Comparison of ENCODE assay signal across 22 cellular contexts in the genomic region with DNA sequence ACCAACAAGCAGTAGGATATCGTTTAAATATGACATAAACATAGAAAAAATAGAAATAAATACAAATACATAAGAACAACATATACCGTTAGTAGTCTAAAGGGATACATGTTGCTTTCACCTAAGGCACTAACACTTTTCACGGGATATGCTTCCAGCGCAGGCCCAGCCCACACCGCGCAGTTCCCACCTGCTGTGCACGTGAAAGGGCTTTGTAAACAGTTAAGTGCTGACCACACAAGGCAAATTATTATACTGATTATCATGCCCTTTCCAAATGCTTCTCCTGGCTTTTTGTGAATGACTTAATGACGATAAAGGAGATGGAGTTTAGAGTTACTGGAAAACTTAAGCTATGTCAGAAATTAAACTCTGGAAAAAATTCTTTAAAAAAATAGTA. TPM values are rescaled to one million over a fixed set of nuclear protein-coding genes. Genes with fewer than 3 reads are reported as not detected.
A peak's percentile ranks its signal among the peaks of the same experiment; 100 is the strongest.
DNase-seq lines count a peak whose midpoint lies in the region; ATAC-seq, FAIRE-seq and TF ChIP-seq lines count a peak whose summit lies in the region.
"Had no signal": no experiment of that assay in that cellular context is flagged by ENCODE, and none has a peak within 500 bp of the region (broad histone marks: within the 10 kb centered on the region; RNA-seq: fewer than 3 reads in every experiment).

No MANE protein-coding gene starts in this region.

- no peak overlapping the region for H2AFZ ChIP-seq in SU-DHL-6 (ENCODE audit: low read depth, low read length, severe bottlenecking)

- peak overlapping the region; percentile 51 for H3K27ac Mint-ChIP-seq in type B pancreatic cell
- H3K27ac Mint-ChIP-seq in endothelial cell (ENCODE audit: unreplicated experiment) = no peak overlapping the region
- H3K27ac Mint-ChIP-seq: activated naive CD8-positive, alpha-beta T cell treated with anti-CD3 and anti-CD28 coated beads for 36 hours; activated T-helper 17 cell treated with anti-CD3 and anti-CD28 coated beads, Interleukin-2, amount 50 U/mL, for 72 hours; naive thymus-derived CD4-positive, alpha-beta T cell; T-cell had no signal

- peaks cover 20% of the 10 kb centered on the region for H3K4me1 Mint-ChIP-seq in type B pancreatic cell (ENCODE audit: unreplicated experiment)
- H3K4me1 Mint-ChIP-seq in endothelial cell (ENCODE audit: unreplicated experiment) = peaks cover 13% of the 10 kb centered on the region

- no peak overlapping the region for H3K4me3 Mint-ChIP-seq in type B pancreatic cell
- no peak overlapping the region for H3K4me3 Mint-ChIP-seq in endothelial cell (ENCODE audit: unreplicated experiment)
- H3K4me3 Mint-ChIP-seq: activated naive CD8-positive, alpha-beta T cell treated with anti-CD3 and anti-CD28 coated beads for 36 hours; activated T-helper 17 cell treated with anti-CD3 and anti-CD28 coated beads, Interleukin-2, amount 50 U/mL, for 72 hours; naive thymus-derived CD4-positive, alpha-beta T cell; T-cell had no signal

- peak overlapping the region; percentile 80 for H3K4me2 ChIP-seq in SU-DHL-6 (ENCODE audit: low read depth, low read length, poor library complexity, severe bottlenecking)

- TF ChIP-seq CTCF in SU-DHL-6 (IDR thresholded peaks at IDR 0.05; ENCODE audit: insufficient read depth, low read length, poor library complexity, severe bottlenecking) (no peak), type B pancreatic cell (conservative IDR thresholded peaks at IDR 0.05) (no peak), endothelial cell (IDR thresholded peaks at IDR 0.05; ENCODE audit: unreplicated experiment) (no peak)

- no peaks in the 10 kb centered on the region for H3K27me3 ChIP-seq in SU-DHL-6 (ENCODE audit: low read length)
- H3K27me3 ChIP-seq: right atrium auricular region had no signal

- H3K36me3 Mint-ChIP-seq in type B pancreatic cell = peaks cover 8% of the 10 kb centered on the region
- peaks cover 3% of the 10 kb centered on the region for H3K36me3 Mint-ChIP-seq in endothelial cell (ENCODE audit: low read depth, unreplicated experiment)

- H3K9me3 Mint-ChIP-seq in type B pancreatic cell (no peaks in the 10 kb centered on the region), endothelial cell (ENCODE audit: unreplicated experiment) (no peaks in the 10 kb centered on the region)
- H3K9me3 Mint-ChIP-seq: activated naive CD8-positive, alpha-beta T cell treated with anti-CD3 and anti-CD28 coated beads for 36 hours; activated T-helper 17 cell treated with anti-CD3 and anti-CD28 coated beads, Interleukin-2, amount 50 U/mL, for 72 hours; naive thymus-derived CD4-positive, alpha-beta T cell; T-cell had no signal

- peak overlapping the region; percentile 32 for H3K4me3 ChIP-seq in SU-DHL-6 (ENCODE audit: insufficient read depth, low read length, poor library complexity, severe bottlenecking)
- H3K4me3 ChIP-seq: right atrium auricular region had no signal

- no peaks in the 10 kb centered on the region for H4K20me1 ChIP-seq in SU-DHL-6 (ENCODE audit: low read depth, low read length)

- ATAC-seq in GM19324 (IDR thresholded peaks at IDR 0.05; ENCODE audit: low FRiP score, unreplicated experiment) = no peak
- ATAC-seq: naive thymus-derived CD4-positive, alpha-beta T cell; T-cell had no signal

- no peaks in the 10 kb centered on the region for H3K27me3 Mint-ChIP-seq in type B pancreatic cell
- peaks cover 4% of the 10 kb centered on the region for H3K27me3 Mint-ChIP-seq in endothelial cell (ENCODE audit: unreplicated experiment)

- no peak for FAIRE-seq in RCC 7860 (lab: Jason Lieb, UNC)

- H3K79me2 ChIP-seq in SU-DHL-6 (ENCODE audit: insufficient read depth, low read length) = peaks cover 10% of the 10 kb centered on the region; the same call in 1 of the 2 replicates

- peak overlapping the region; percentile 95 for H3K27ac ChIP-seq in SU-DHL-6 (ENCODE audit: low read depth, low read length)
- H3K27ac ChIP-seq: right atrium auricular region had no signal

- no peaks in the 10 kb centered on the region for H3K9me3 ChIP-seq in SU-DHL-6 (ENCODE audit: insufficient read depth, low read length)
- H3K9me3 ChIP-seq: right atrium auricular region had no signal

- no peaks in the 10 kb centered on the region for H3K36me3 ChIP-seq in SU-DHL-6 (ENCODE audit: low read length)
- H3K36me3 ChIP-seq: right atrium auricular region had no signal

- DNase-seq in NCI-H187 (lab: John Stamatoyannopoulos, UW) (peak; percentile 12 to 25), NCI-H187 treated with DMSO at 0.1 percent for 48 hours (lab: John Stamatoyannopoulos, UW) (no peak), NCI-H345 (lab: John Stamatoyannopoulos, UW) (peak; percentile 79), type B pancreatic cell (ENCODE audit: extremely low spot score, unreplicated experiment) (peak; percentile 24), RCC 7860 (ENCODE audit: low spot score) (no peak), endothelial cell (ENCODE audit: low spot score) (no peak)
- DNase-seq: 8988T; activated CD4-positive, alpha-beta T cell treated with anti-CD3 and anti-CD28 coated beads for 48 hours; activated naive CD8-positive, alpha-beta T cell treated with anti-CD3 and anti-CD28 coated beads for 36 hours; AML-193; effector memory CD4-positive, alpha-beta T cell; MM.1S; naive thymus-derived CD4-positive, alpha-beta T cell; SHP77 treated with DMSO at 0.1 percent for 48 hours; T-cell had no signal

- H3K9me2 ChIP-seq in SU-DHL-6 (replicated peaks; ENCODE audit: insufficient read depth, low read length) = no peaks in the 10 kb centered on the region

- H3F3A ChIP-seq in SU-DHL-6 (ENCODE audit: insufficient read depth) = peaks cover 74% of the 10 kb centered on the region

- peak overlapping the region; percentile 69 for H3K9ac ChIP-seq in SU-DHL-6 (ENCODE audit: low read length)

RNA-seq across cellular contexts. Expression of a gene that starts 11.3 kb away (rescaled TPM):
- 1.1 and 2.8 TPM in 2 replicates for total RNA-seq in type B pancreatic cell (ENCODE audit: low replicate concordance)
- not detected for total RNA-seq in endothelial cell (ENCODE audit: unreplicated experiment)
- total RNA-seq: activated naive CD8-positive, alpha-beta T cell treated with anti-CD3 and anti-CD28 coated beads for 36 hours; activated T-helper 17 cell treated with anti-CD3 and anti-CD28 coated beads, Interleukin-2, amount 50 U/mL, for 72 hours; cerebellum; G401; naive thymus-derived CD4-positive, alpha-beta T cell; osteocyte had no signal

RNA-seq across cellular contexts. Expression of a gene that starts 32.9 kb away (rescaled TPM):
- total RNA-seq in type B pancreatic cell (ENCODE audit: low replicate concordance) = 7.1 and 19.9 TPM in 2 replicates
- total RNA-seq in endothelial cell (ENCODE audit: unreplicated experiment) = 3.1 TPM

RNA-seq across cellular contexts. Expression of a gene that starts 42.3 kb away (rescaled TPM):
- total RNA-seq in type B pancreatic cell (ENCODE audit: low replicate concordance) = 0.12 and 0.70 TPM in 2 replicates
- 0.59 TPM for total RNA-seq in endothelial cell (ENCODE audit: unreplicated experiment)
- total RNA-seq: activated naive CD8-positive, alpha-beta T cell treated with anti-CD3 and anti-CD28 coated beads for 36 hours; activated T-helper 17 cell treated with anti-CD3 and anti-CD28 coated beads, Interleukin-2, amount 50 U/mL, for 72 hours; naive thymus-derived CD4-positive, alpha-beta T cell; osteocyte; T-cell had no signal

Comparison
In these comparisons a context has a peak if more than half of its experiments do, and no peak if none do; other contexts are left out.
1. DNase-seq: peak in NCI-H187 (2 of 2), NCI-H345 (single experiment) and type B pancreatic cell (single experiment); none in NCI-H187 treated with DMSO at 0.1 percent for 48 hours (single experiment), RCC 7860 (single experiment) and endothelial cell (single experiment).